ENCODE assay signal across 8 cellular contexts in genomic region chr5:175951339-175951969, GRCh38. TPM values are rescaled to one million over a fixed set of nuclear protein-coding genes. Genes with fewer than 3 reads are reported as not detected.
DNase-seq lines count a peak whose midpoint lies in the region; ATAC-seq and TF ChIP-seq lines count a peak whose summit lies in the region.
"Not testable (repeated sequence)": the region's sequence is repeated elsewhere in the genome, so short reads cannot be mapped to it uniquely, and the experiment has no call there.

No MANE protein-coding gene starts in this region.

- H3K4me3 ChIP-seq in MG63, gastroesophageal sphincter, upper lobe of left lung: not testable (repeated sequence)

- DNase-seq in MG63 = peak; percentile 10
- not testable (repeated sequence) for DNase-seq in activated T-cell treated with anti-CD3 and anti-CD28 coated beads, Interleukin-2, amount 50 U/mL, for 72 hours; naive B cell; upper lobe of left lung

- H3K4me1 ChIP-seq in gastroesophageal sphincter, upper lobe of left lung: not testable (repeated sequence)

- H3K4me3 Mint-ChIP-seq in activated T-cell treated with anti-CD3 and anti-CD28 coated beads, Interleukin-2, amount 50 U/mL, for 72 hours; naive B cell: not testable (repeated sequence)

- H3K27ac Mint-ChIP-seq in activated T-cell treated with anti-CD3 and anti-CD28 coated beads, Interleukin-2, amount 50 U/mL, for 72 hours; naive B cell: not testable (repeated sequence)

- H3K27ac ChIP-seq in gastroesophageal sphincter, upper lobe of left lung: not testable (repeated sequence)

- no CpG with 5 or more reads among the region's 12 CpGs for WGBS in gastroesophageal sphincter (ENCODE audit: low coverage in 1 of 2), 2 donors
- no CpG with 5 or more reads among the region's 12 CpGs for WGBS in upper lobe of left lung, 2 donors

- H3K27me3 ChIP-seq in MG63, gastroesophageal sphincter, upper lobe of left lung: not testable (repeated sequence)

- peak; percentile 69 for ATAC-seq in GM18870 (IDR thresholded peaks at IDR 0.05; ENCODE audit: unreplicated experiment)
- ATAC-seq in GM21717 (IDR thresholded peaks at IDR 0.05; ENCODE audit: unreplicated experiment) = peak; percentile 68
- peak; percentile 51 for ATAC-seq in HG03025 (IDR thresholded peaks at IDR 0.05; ENCODE audit: low FRiP score, unreplicated experiment)
- peak; percentile 82 to 85 for ATAC-seq in activated T-cell treated with anti-CD3 and anti-CD28 coated beads, Interleukin-2, amount 50 U/mL, for 72 hours (replicated peaks in 1 of 2)
- ATAC-seq in gastroesophageal sphincter = peak; percentile 77
- ATAC-seq in naive B cell (ENCODE audit: low read depth in 2 of 2) = peak; percentile 84 to 90
- peak; percentile 66 to 85 for ATAC-seq in upper lobe of left lung (ENCODE audit: low FRiP score in 2 of 2)

- not testable (repeated sequence) for H3K27me3 Mint-ChIP-seq in activated T-cell treated with anti-CD3 and anti-CD28 coated beads, Interleukin-2, amount 50 U/mL, for 72 hours (ENCODE audit: low read depth); naive B cell

- TF ChIP-seq EP300 in gastroesophageal sphincter (IDR thresholded peaks at IDR 0.05); upper lobe of left lung (IDR thresholded peaks at IDR 0.05): not testable (repeated sequence)

- not testable (repeated sequence) for H3K9me3 ChIP-seq in MG63, gastroesophageal sphincter, upper lobe of left lung

- not testable (repeated sequence) for H3K9me3 Mint-ChIP-seq in activated T-cell treated with anti-CD3 and anti-CD28 coated beads, Interleukin-2, amount 50 U/mL, for 72 hours; naive B cell

- TF ChIP-seq CTCF in gastroesophageal sphincter (IDR thresholded peaks at IDR 0.05) = peak in 1 of 4 experiments; percentile 22
- TF ChIP-seq CTCF in upper lobe of left lung (IDR thresholded peaks at IDR 0.05) = not testable (repeated sequence)

- TF ChIP-seq POLR2A in gastroesophageal sphincter (IDR thresholded peaks at IDR 0.05); upper lobe of left lung (IDR thresholded peaks at IDR 0.05): not testable (repeated sequence)

- not testable (repeated sequence) for H3K36me3 Mint-ChIP-seq in activated T-cell treated with anti-CD3 and anti-CD28 coated beads, Interleukin-2, amount 50 U/mL, for 72 hours (ENCODE audit: insufficient read depth in 2 of 2); naive B cell

- not testable (repeated sequence) for H3K36me3 ChIP-seq in MG63, gastroesophageal sphincter, upper lobe of left lung

- not testable (repeated sequence) for H3K4me1 Mint-ChIP-seq in activated T-cell treated with anti-CD3 and anti-CD28 coated beads, Interleukin-2, amount 50 U/mL, for 72 hours (ENCODE audit: low read depth); naive B cell

RNA-seq across cellular contexts. Expression of gene THOC3, which starts 16.7 kb away (rescaled TPM):
- total RNA-seq in MG63 (2014; rRNA removed; shearing (Covaris generic); ENCODE audit: low replicate concordance) = 42.8 and 58.1 TPM in 2 replicates
- 10 to 100 TPM; 47.8 to 67.8 TPM for total RNA-seq in activated T-cell treated with anti-CD3 and anti-CD28 coated beads, Interleukin-2, amount 50 U/mL, for 72 hours
- 10 to 100 TPM; 21.1 to 44.3 (median 28.4) TPM for total RNA-seq in gastroesophageal sphincter
- polyA plus RNA-seq in naive B cell (ENCODE audit: low read depth in 6 of 6) = 10 to 100 TPM; 59.7 to 90.7 (median 77.2) TPM
- total RNA-seq in upper lobe of left lung = 10 to 100 TPM; 16.3 to 46.8 (median 30.4) TPM
